ENCODE assay signal across 8 cellular contexts in genomic region chr7:80659120-80660055, GRCh38. TPM values are rescaled to one million over a fixed set of nuclear protein-coding genes. Genes with fewer than 3 reads are reported as not detected.
DNase-seq lines count a peak whose midpoint lies in the region; ATAC-seq and TF ChIP-seq lines count a peak whose summit lies in the region.

No MANE protein-coding gene starts in this region.

- no peak overlapping the region for H3K4me3 Mint-ChIP-seq in activated T-cell treated with anti-CD3 and anti-CD28 coated beads, Interleukin-2, amount 50 U/mL, for 72 hours

- no peak overlapping the region for H3K4me3 ChIP-seq in Panc1 (ENCODE audit: low read depth in 2 of 2, low read length in 2 of 2)
- no peak overlapping the region for H3K4me3 ChIP-seq in fibroblast of lung (replicated peaks in 1 of 4; ENCODE audit: control extremely low read depth in 1 of 4, insufficient read depth in 1 of 4, low read depth in 3 of 4, low read length in 4 of 4)
- H3K4me3 ChIP-seq in psoas muscle, result no peak overlapping the region

- WGBS in psoas muscle, 3 donors, result 8 to 19% (median 14%) methylated on average over 3 of the region's 3 CpGs

- peak; percentile 7 for DNase-seq in NCI-H510A treated with DMSO at 0.1 percent for 48 hours (lab: John Stamatoyannopoulos, UW)
- no peak for DNase-seq in NCI-H510A (lab: John Stamatoyannopoulos, UW)
- no peak for DNase-seq in Panc1 (ENCODE audit: low read depth, low spot score)
- DNase-seq in fibroblast of lung (ENCODE audit: low read depth in 2 of 2), result peak; percentile 25 to 76
- DNase-seq in psoas muscle, result no peak
- DNase-seq in activated CD4-positive, alpha-beta T cell treated with anti-CD3 and anti-CD28 coated beads for 48 hours, result no peak
- no peak for DNase-seq in activated T-cell treated with anti-CD3 and anti-CD28 coated beads, Interleukin-2, amount 50 U/mL, for 72 hours

- no peaks in the 10 kb centered on the region for H3K36me3 ChIP-seq in Panc1 (ENCODE audit: control insufficient read depth, insufficient read depth, low read length)
- H3K36me3 ChIP-seq in fibroblast of lung (ENCODE audit: control insufficient read depth, insufficient read depth, low read length), result no peaks in the 10 kb centered on the region
- peaks cover 3 to 59% of the 10 kb centered on the region in 2 donors for H3K36me3 ChIP-seq in psoas muscle (ENCODE audit: insufficient read depth in 1 of 2, low read depth in 1 of 2)

- no peaks in the 10 kb centered on the region for H3K79me2 ChIP-seq in fibroblast of lung (ENCODE audit: control insufficient read depth, insufficient read depth, low read length)

- BruUV-seq in Panc1 (replicated peaks; lab: Mats Ljungman, UMichigan), result no TSS peak

- no peaks in the 10 kb centered on the region for H3K27me3 Mint-ChIP-seq in activated T-cell treated with anti-CD3 and anti-CD28 coated beads, Interleukin-2, amount 50 U/mL, for 72 hours (ENCODE audit: low read depth)

- in situ Hi-C loops in Panc1 (cut with HindIII; ENCODE audit: low pct_unique_long_range_greater_than_20kb, low sequenced_read_pairs), result no loop called here

- H3K9me3 Mint-ChIP-seq in activated T-cell treated with anti-CD3 and anti-CD28 coated beads, Interleukin-2, amount 50 U/mL, for 72 hours, result no peaks in the 10 kb centered on the region

- no peak overlapping the region for H3K27ac Mint-ChIP-seq in activated T-cell treated with anti-CD3 and anti-CD28 coated beads, Interleukin-2, amount 50 U/mL, for 72 hours

- H3K4me1 Mint-ChIP-seq in activated T-cell treated with anti-CD3 and anti-CD28 coated beads, Interleukin-2, amount 50 U/mL, for 72 hours (ENCODE audit: low read depth), result no peaks in the 10 kb centered on the region

- intact Hi-C loops in Panc1 (cut with micrococcal nuclease; ENCODE audit: unreplicated experiment), result loop anchor here (2.0 kb wide), 1 partner anchor 231 kb away; no protein-coding TSS in a partner anchor
- intact Hi-C loops in psoas muscle (cut with DNase I), result loop anchor here (1.0 to 10.0 kb wide), 3 partner anchors 165 to 230 kb away; no protein-coding TSS in a partner anchor

- H3K27ac ChIP-seq in Panc1 (ENCODE audit: low read length) (peak overlapping the region; percentile 39; the same call in 1 of the 2 replicates), fibroblast of lung (ENCODE audit: insufficient read depth, low read length) (no peak overlapping the region), psoas muscle (peak overlapping the region; percentile 43)

- CTCF ChIA-PET in Panc1 (lab: Charles Lee), result no interaction called here

- peak overlapping the region; percentile 20 for H3K4me2 ChIP-seq in fibroblast of lung (ENCODE audit: extremely low read depth, insufficient read depth, low read length)

- no peak overlapping the region for H3K9ac ChIP-seq in fibroblast of lung (ENCODE audit: insufficient read depth, low read length)

- no peaks in the 10 kb centered on the region for H4K20me1 ChIP-seq in fibroblast of lung (ENCODE audit: control insufficient read depth, extremely low read depth, insufficient read depth, low read length)

- H3K4me1 ChIP-seq in Panc1 (ENCODE audit: control insufficient read depth, insufficient read depth, low read length) (no peaks in the 10 kb centered on the region; the same call in 1 of the 2 replicates), fibroblast of lung (ENCODE audit: control insufficient read depth, extremely low read depth, insufficient read depth, low read length) (peaks cover 5% of the 10 kb centered on the region), psoas muscle (peaks cover 6% of the 10 kb centered on the region)

- peak; percentile 56 for ATAC-seq in HG03439 (IDR thresholded peaks at IDR 0.05; ENCODE audit: unreplicated experiment)
- ATAC-seq in Panc1, result peak; percentile 70; the same call in 1 of the 2 replicates
- peak in 3 of 4 donors; percentile 52 to 72 (median 65) for ATAC-seq in psoas muscle
- no peak for ATAC-seq in activated T-cell treated with anti-CD3 and anti-CD28 coated beads, Interleukin-2, amount 50 U/mL, for 72 hours (replicated peaks in 1 of 2)

- POLR2A ChIA-PET in Panc1 (lab: Charles Lee), result no interaction called here

- H3K27me3 ChIP-seq in Panc1 (ENCODE audit: control insufficient read depth, insufficient read depth, low read length) (peaks cover 3% of the 10 kb centered on the region; the same call in 1 of the 2 replicates), fibroblast of lung (ENCODE audit: control insufficient read depth, insufficient read depth, low read length) (no peaks in the 10 kb centered on the region), psoas muscle (ENCODE audit: insufficient read depth in 3 of 3, low read length in 2 of 3) (no peaks in the 10 kb centered on the region)

- H3K9me3 ChIP-seq in Panc1 (ENCODE audit: control insufficient read depth, insufficient read depth, low read depth, low read length), result no peaks in the 10 kb centered on the region
- H3K9me3 ChIP-seq in fibroblast of lung (ENCODE audit: control insufficient read depth, insufficient read depth, low read depth, low read length), result no peaks in the 10 kb centered on the region
- H3K9me3 ChIP-seq in psoas muscle, result no peaks in the 10 kb centered on the region

- no peaks in the 10 kb centered on the region for H3K36me3 Mint-ChIP-seq in activated T-cell treated with anti-CD3 and anti-CD28 coated beads, Interleukin-2, amount 50 U/mL, for 72 hours (ENCODE audit: insufficient read depth in 2 of 2)

- TF ChIP-seq CTCF in Panc1 (IDR thresholded peaks at IDR 0.05) (peak; percentile 36; the same call in 1 of the 2 replicates), fibroblast of lung (conservative IDR thresholded peaks at IDR 0.05 in 1 of 2, IDR thresholded peaks at IDR 0.05 in 1 of 2; ENCODE audit: low read depth in 1 of 2, low read length in 2 of 2) (peak in 1 of 2 donors; percentile 60), psoas muscle (IDR thresholded peaks at IDR 0.05) (peak; percentile 79)

- H2AFZ ChIP-seq in fibroblast of lung (ENCODE audit: low read length), result peak overlapping the region; percentile 44

RNA-seq across cellular contexts. Expression of gene CD36, which starts 20.9 kb away (rescaled TPM):
- total RNA-seq in Panc1 (2021; ENCODE audit: unreplicated experiment) (0.46 TPM), fibroblast of lung (41.0 and 93.5 TPM in 2 replicates), psoas muscle (100 to 1,000 TPM; 149 to 662 (median 240) TPM)
- 0.27 TPM for polyA plus RNA-seq in Panc1 (2012; ENCODE audit: insufficient read length)
- polyA plus RNA-seq in fibroblast of lung (7.5 and 102 TPM in 2 replicates), psoas muscle (100 to 1,000 TPM; 166 to 273 (median 171) TPM)
- polyA plus RNA-seq in fibroblast of lung (2012), result 3.3 and 51.4 TPM in 2 replicates
- polyA minus RNA-seq in fibroblast of lung (ENCODE audit: low replicate concordance), result 0.59 and 11.0 TPM in 2 replicates
- under 1 TPM; 0.21 to 0.65 TPM for total RNA-seq in activated T-cell treated with anti-CD3 and anti-CD28 coated beads, Interleukin-2, amount 50 U/mL, for 72 hours

Comparison
In these comparisons a context has a peak if more than half of its experiments do, and no peak if none do; other contexts are left out.
1. DNase-seq: peak in NCI-H510A treated with DMSO at 0.1 percent for 48 hours (single experiment) and fibroblast of lung (2 of 2); none in NCI-H510A (single experiment), Panc1 (single experiment), psoas muscle (0 of 2), activated CD4-positive, alpha-beta T cell treated with anti-CD3 and anti-CD28 coated beads for 48 hours (single experiment) and activated T-cell treated with anti-CD3 and anti-CD28 coated beads, Interleukin-2, amount 50 U/mL, for 72 hours (0 of 2).
2. ATAC-seq: peak in HG03439 (single experiment), Panc1 (single experiment) and psoas muscle (3 of 4); none in activated T-cell treated with anti-CD3 and anti-CD28 coated beads, Interleukin-2, amount 50 U/mL, for 72 hours (0 of 2).
3. RNA of gene CD36, which starts 20.9 kb away (total RNA-seq): 149 to 662 TPM in psoas muscle and 41.0 to 93.5 TPM in fibroblast of lung; 0.21 to 0.65 TPM in activated T-cell treated with anti-CD3 and anti-CD28 coated beads, Interleukin-2, amount 50 U/mL, for 72 hours and 0.46 TPM in Panc1 (single experiment); every median in the first group is over 10 times any median in the second.